In the genomic region with DNA sequence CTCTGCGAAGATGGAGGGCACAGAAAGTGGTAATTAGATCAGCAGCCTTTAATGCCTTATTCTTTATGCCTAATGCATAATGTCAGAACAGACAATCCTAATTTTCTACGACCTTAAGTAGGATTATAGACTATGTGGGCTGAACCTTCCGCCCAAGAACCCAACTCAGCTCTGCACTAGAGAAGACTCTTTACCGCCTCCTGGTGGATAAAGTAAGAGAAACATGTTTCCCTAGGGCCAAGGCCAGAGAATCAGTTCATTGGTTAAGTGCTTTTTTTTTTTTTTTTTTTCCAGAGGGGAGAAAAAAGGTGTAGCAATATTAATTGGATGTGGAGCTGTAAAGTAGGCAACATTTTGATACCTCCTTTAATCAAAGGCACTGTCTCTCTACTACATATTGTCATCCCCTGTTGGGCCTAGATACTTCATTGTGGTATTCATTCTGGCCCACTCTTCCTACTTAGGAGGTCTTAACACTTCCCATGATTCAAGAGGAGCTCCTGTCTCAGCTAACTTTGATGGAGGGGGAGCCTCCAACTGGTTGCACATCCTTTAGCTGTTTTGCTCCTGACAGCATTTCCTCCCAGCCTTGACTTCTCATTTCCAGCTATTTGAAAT, we compare ENCODE assay signal across 8 cellular contexts.
DNase-seq lines count a peak whose midpoint lies in the region; ATAC-seq and TF ChIP-seq lines count a peak whose summit lies in the region.

No MANE protein-coding gene starts in this region.

- ATAC-seq in GM18867 (IDR thresholded peaks at IDR 0.05; ENCODE audit: unreplicated experiment) (peak; percentile 60), SK-N-SH treated with all-trans-retinoic acid at 6 μM for 48 hours (peak; percentile 70; the same call in 2 of the 3 replicates), HG02623 (IDR thresholded peaks at IDR 0.05; ENCODE audit: unreplicated experiment) (no peak), aorta (ENCODE audit: low FRiP score) (no peak)

- H3K9me3 ChIP-seq in aorta (ENCODE audit: control insufficient read depth, low read length): peaks cover 2% of the 10 kb centered on the region

- no peaks in the 10 kb centered on the region for H3K4me1 ChIP-seq in aorta (ENCODE audit: control insufficient read depth in 1 of 2, insufficient read depth in 2 of 2, low read length in 2 of 2)

- WGBS in aorta, 2 donors: 56 to 62% methylated on average over 4 of the region's 4 CpGs

- intact Hi-C loops in aorta (cut with DNase I): no loop called here

- H3K27ac ChIP-seq in aorta (ENCODE audit: low read depth in 1 of 2, low read length in 2 of 2): no peak overlapping the region

- no peaks in the 10 kb centered on the region for H3K27me3 ChIP-seq in aorta (ENCODE audit: control insufficient read depth in 1 of 2, insufficient read depth in 2 of 2, low read length in 1 of 2)

- H3K36me3 ChIP-seq in aorta (ENCODE audit: control insufficient read depth in 1 of 2, insufficient read depth in 2 of 2, low read length in 1 of 2): no peaks in the 10 kb centered on the region

- DNase-seq in CMK (ENCODE audit: low read depth): peak; percentile 30
- DNase-seq in kidney tubule cell (ENCODE audit: low spot score): peak; percentile 9
- DNase-seq in retina: no peak
- no peak for DNase-seq in cerebellar nuclear complex (lab: John Stamatoyannopoulos, UW)
- no peak for DNase-seq in aorta

- H3K4me3 ChIP-seq in aorta (ENCODE audit: low read length in 2 of 2): no peak overlapping the region

TF ChIP-seq in SK-N-SH treated with all-trans-retinoic acid at 6 μM for 48 hours, 23 proteins besides CTCF, POLR2A, EP300 and RAD21:
- TF ChIP-seq POU6F1 (CRISPR knock-in tag; IDR thresholded peaks at IDR 0.05; ENCODE audit: borderline replicate concordance, low read depth): no peak
- TF ChIP-seq, protein P1, sequence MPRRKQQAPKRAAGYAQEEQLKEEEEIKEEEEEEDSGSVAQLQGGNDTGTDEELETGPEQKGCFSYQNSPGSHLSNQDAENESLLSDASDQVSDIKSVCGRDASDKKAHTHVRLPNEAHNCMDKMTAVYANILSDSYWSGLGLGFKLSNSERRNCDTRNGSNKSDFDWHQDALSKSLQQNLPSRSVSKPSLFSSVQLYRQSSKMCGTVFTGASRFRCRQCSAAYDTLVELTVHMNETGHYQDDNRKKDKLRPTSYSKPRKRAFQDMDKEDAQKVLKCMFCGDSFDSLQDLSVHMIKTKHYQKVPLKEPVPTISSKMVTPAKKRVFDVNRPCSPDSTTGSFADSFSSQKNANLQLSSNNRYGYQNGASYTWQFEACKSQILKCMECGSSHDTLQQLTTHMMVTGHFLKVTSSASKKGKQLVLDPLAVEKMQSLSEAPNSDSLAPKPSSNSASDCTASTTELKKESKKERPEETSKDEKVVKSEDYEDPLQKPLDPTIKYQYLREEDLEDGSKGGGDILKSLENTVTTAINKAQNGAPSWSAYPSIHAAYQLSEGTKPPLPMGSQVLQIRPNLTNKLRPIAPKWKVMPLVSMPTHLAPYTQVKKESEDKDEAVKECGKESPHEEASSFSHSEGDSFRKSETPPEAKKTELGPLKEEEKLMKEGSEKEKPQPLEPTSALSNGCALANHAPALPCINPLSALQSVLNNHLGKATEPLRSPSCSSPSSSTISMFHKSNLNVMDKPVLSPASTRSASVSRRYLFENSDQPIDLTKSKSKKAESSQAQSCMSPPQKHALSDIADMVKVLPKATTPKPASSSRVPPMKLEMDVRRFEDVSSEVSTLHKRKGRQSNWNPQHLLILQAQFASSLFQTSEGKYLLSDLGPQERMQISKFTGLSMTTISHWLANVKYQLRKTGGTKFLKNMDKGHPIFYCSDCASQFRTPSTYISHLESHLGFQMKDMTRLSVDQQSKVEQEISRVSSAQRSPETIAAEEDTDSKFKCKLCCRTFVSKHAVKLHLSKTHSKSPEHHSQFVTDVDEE (CRISPR knock-in tag; IDR thresholded peaks at IDR 0.05): no peak
- TF ChIP-seq ESRRG (CRISPR knock-in tag; IDR thresholded peaks at IDR 0.05): no peak
- no peak for TF ChIP-seq ZNF70 (CRISPR knock-in tag; IDR thresholded peaks at IDR 0.05)
- no peak for TF ChIP-seq ZNF8 (CRISPR knock-in tag; IDR thresholded peaks at IDR 0.05)
- no peak for TF ChIP-seq TOX (CRISPR knock-in tag; IDR thresholded peaks at IDR 0.05; ENCODE audit: borderline replicate concordance)
- TF ChIP-seq CSRNP3 (CRISPR knock-in tag; IDR thresholded peaks at IDR 0.05): no peak
- no peak for TF ChIP-seq TCF4 (CRISPR knock-in tag; IDR thresholded peaks at IDR 0.05; ENCODE audit: borderline replicate concordance)
- TF ChIP-seq SNAI2 (CRISPR knock-in tag; IDR thresholded peaks at IDR 0.05): no peak
- TF ChIP-seq CREB5 (CRISPR knock-in tag; IDR thresholded peaks at IDR 0.05; ENCODE audit: low read depth): no peak
- TF ChIP-seq BACH2 (CRISPR knock-in tag; IDR thresholded peaks at IDR 0.05; ENCODE audit: borderline replicate concordance): no peak
- no peak for TF ChIP-seq GLIS3 (CRISPR knock-in tag; IDR thresholded peaks at IDR 0.05)
- no peak for TF ChIP-seq ISL1 (CRISPR knock-in tag; IDR thresholded peaks at IDR 0.05)
- no peak for TF ChIP-seq OSR1 (CRISPR knock-in tag; IDR thresholded peaks at IDR 0.05)

Comparison
In these comparisons a context has a peak if more than half of its experiments do, and no peak if none do; other contexts are left out.
1. DNase-seq: peak in CMK (single experiment) and kidney tubule cell (single experiment); none in retina (single experiment), cerebellar nuclear complex (0 of 2) and aorta (0 of 2).
2. ATAC-seq: peak in GM18867 (single experiment) and SK-N-SH treated with all-trans-retinoic acid at 6 μM for 48 hours (single experiment); none in HG02623 (single experiment) and aorta (single experiment).